In genomic region chr10:68812420-68812819, GRCh38 we compare ENCODE assay signal across 31 cellular contexts.
"Had no signal": no experiment of that assay in that cellular context is flagged by ENCODE, and none has a peak within 500 bp of the region (broad histone marks: within the 10 kb centered on the region; RNA-seq: fewer than 3 reads in every experiment).

No MANE protein-coding gene starts in this region.

- H3K4me3 Mint-ChIP-seq: activated CD4-positive, alpha-beta T cell treated with anti-CD3 and anti-CD28 coated beads, Interleukin-2, amount 10 ng/mL, durations not matched to agents 24 days and 14 days; activated CD8-positive, alpha-beta T cell treated with anti-CD3 and anti-CD28 coated beads for 36 hours; activated naive CD4-positive, alpha-beta T cell treated with anti-CD3 and anti-CD28 coated beads for 36 hours; activated T-cell treated with anti-CD3 and anti-CD28 coated beads, Interleukin-2, amount 50 U/mL, for 72 hours; activated T-helper 17 cell treated with anti-CD3 and anti-CD28 coated beads, Interleukin-2, amount 50 U/mL, for 72 hours; brain; T-helper 1 cell treated with Interleukin-12 subunit alpha and Interleukin-12 subunit beta and Interleukin-4 antibody, amounts not matched to agents 30 μg/mL and 1 μg/mL, for 36 hours; T-helper 2 cell treated with Interferon-gamma antibody and Interleukin-4, amounts not matched to agents 5 μg/mL and 100 μg/mL, for 36 hours had no signal

- H3K36me3 ChIP-seq: MG63, SJCRH30 had no signal

- H3K9me3 Mint-ChIP-seq: activated CD4-positive, alpha-beta T cell treated with anti-CD3 and anti-CD28 coated beads, Interleukin-2, amount 10 ng/mL, durations not matched to agents 24 days and 14 days; activated CD8-positive, alpha-beta T cell treated with anti-CD3 and anti-CD28 coated beads for 36 hours; activated naive CD4-positive, alpha-beta T cell treated with anti-CD3 and anti-CD28 coated beads for 36 hours; activated naive CD4-positive, alpha-beta T cell treated with anti-CD3 and anti-CD28 coated beads, Interleukin-2, amount 50 U/mL, for 72 hours; activated T-cell treated with anti-CD3 and anti-CD28 coated beads, Interleukin-2, amount 50 U/mL, for 72 hours; activated T-helper 17 cell treated with anti-CD3 and anti-CD28 coated beads, Interleukin-2, amount 50 U/mL, for 72 hours; brain; T-helper 1 cell treated with Interleukin-12 subunit alpha and Interleukin-12 subunit beta and Interleukin-4 antibody, amounts not matched to agents 30 μg/mL and 1 μg/mL, for 36 hours; T-helper 2 cell treated with Interferon-gamma antibody and Interleukin-4, amounts not matched to agents 5 μg/mL and 100 μg/mL, for 36 hours had no signal

- H3K4me1 Mint-ChIP-seq: activated CD4-positive, alpha-beta T cell treated with anti-CD3 and anti-CD28 coated beads, Interleukin-2, amount 10 ng/mL, durations not matched to agents 24 days and 14 days; activated T-helper 17 cell treated with anti-CD3 and anti-CD28 coated beads, Interleukin-2, amount 50 U/mL, for 72 hours had no signal

- H3K27me3 ChIP-seq: MG63, SJCRH30 had no signal

- H3K36me3 Mint-ChIP-seq: activated naive CD4-positive, alpha-beta T cell treated with anti-CD3 and anti-CD28 coated beads, Interleukin-2, amount 50 U/mL, for 72 hours; brain had no signal

- H3K27ac ChIP-seq: SJCRH30, SK-N-MC had no signal

- DNase-seq: activated CD4-positive, alpha-beta T cell treated with anti-CD3 and anti-CD28 coated beads, Interleukin-2, amount 10 ng/mL, durations not matched to agents 24 days and 14 days; activated CD4-positive, alpha-beta T cell treated with anti-CD3 and anti-CD28 coated beads, Interleukin-2, amount 50 U/mL, for 4 hours; activated CD8-positive, alpha-beta T cell treated with anti-CD3 and anti-CD28 coated beads for 36 hours; activated gamma-delta T cell treated with Interleukin-2 at 50 U/mL for 16 hours; activated naive CD4-positive, alpha-beta T cell treated with anti-CD3 and anti-CD28 coated beads for 36 hours; activated T-cell treated with anti-CD3 and anti-CD28 coated beads, Interleukin-2, amount 50 U/mL, for 1 hour; activated T-cell treated with anti-CD3 and anti-CD28 coated beads, Interleukin-2, amount 50 U/mL, for 72 hours; anterior cingulate cortex; central memory CD4-positive, alpha-beta T cell; Kasumi-1; KG1; MG63; NCI-H1048; NCI-H1105 treated with DMSO at 0.1 percent for 48 hours; NCI-H1436; NCI-H1694; NCI-H1930; NCI-H2081 treated with DMSO at 0.1 percent for 48 hours; NCI-H345; NCI-H524 treated with DMSO at 0.1 percent for 48 hours; SHP77; SJCRH30 had no signal

- H3K27ac Mint-ChIP-seq: activated CD4-positive, alpha-beta T cell treated with anti-CD3 and anti-CD28 coated beads, Interleukin-2, amount 10 ng/mL, durations not matched to agents 24 days and 14 days; activated CD8-positive, alpha-beta T cell treated with anti-CD3 and anti-CD28 coated beads for 36 hours; activated naive CD4-positive, alpha-beta T cell treated with anti-CD3 and anti-CD28 coated beads for 36 hours; activated T-cell treated with anti-CD3 and anti-CD28 coated beads, Interleukin-2, amount 50 U/mL, for 72 hours; activated T-helper 17 cell treated with anti-CD3 and anti-CD28 coated beads, Interleukin-2, amount 50 U/mL, for 72 hours; brain; T-helper 1 cell treated with Interleukin-12 subunit alpha and Interleukin-12 subunit beta and Interleukin-4 antibody, amounts not matched to agents 30 μg/mL and 1 μg/mL, for 36 hours; T-helper 2 cell treated with Interferon-gamma antibody and Interleukin-4, amounts not matched to agents 5 μg/mL and 100 μg/mL, for 36 hours had no signal

- H3K4me1 ChIP-seq: SJCRH30 had no signal

- ATAC-seq: activated CD8-positive, alpha-beta T cell treated with anti-CD3 and anti-CD28 coated beads for 36 hours; activated naive CD4-positive, alpha-beta T cell treated with anti-CD3 and anti-CD28 coated beads, Interleukin-2, amount 50 U/mL, for 72 hours; activated T-cell treated with anti-CD3 and anti-CD28 coated beads, Interleukin-2, amount 50 U/mL, for 72 hours; activated T-helper 17 cell treated with anti-CD3 and anti-CD28 coated beads, Interleukin-2, amount 50 U/mL, for 72 hours; Panc1 had no signal

- FAIRE-seq: bronchial epithelial cell, TTC549 had no signal

- H3K27me3 Mint-ChIP-seq: activated CD4-positive, alpha-beta T cell treated with anti-CD3 and anti-CD28 coated beads, Interleukin-2, amount 10 ng/mL, durations not matched to agents 24 days and 14 days; activated CD8-positive, alpha-beta T cell treated with anti-CD3 and anti-CD28 coated beads for 36 hours; activated T-helper 17 cell treated with anti-CD3 and anti-CD28 coated beads, Interleukin-2, amount 50 U/mL, for 72 hours had no signal

- H3K4me3 ChIP-seq: MG63, SJCRH30, SK-N-MC had no signal

- H3K9me3 ChIP-seq: MG63, SJCRH30 had no signal
